In genomic region chr2:223418800-223419199, GRCh38 we compare ENCODE assay signal across 24 cellular contexts.
DNase-seq lines count a peak whose midpoint lies in the region; ATAC-seq, FAIRE-seq and TF ChIP-seq lines count a peak whose summit lies in the region.
"Had no signal": no experiment of that assay in that cellular context is flagged by ENCODE, and none has a peak within 500 bp of the region (broad histone marks: within the 10 kb centered on the region; RNA-seq: fewer than 3 reads in every experiment).

No MANE protein-coding gene starts in this region.

- WGBS in gastroesophageal sphincter (ENCODE audit: low coverage in 1 of 2), 2 donors, result 10 to 19% methylated on average over 1 of the region's 1 CpG
- WGBS in pancreas, 2 donors, result 16 to 30% methylated on average over 1 of the region's 1 CpG

- H3K27me3 ChIP-seq in gastroesophageal sphincter (no peaks in the 10 kb centered on the region), pancreas (no peaks in the 10 kb centered on the region)
- H3K27me3 ChIP-seq: BE2C had no signal

- no peak for TF ChIP-seq POLR2A in gastroesophageal sphincter (IDR thresholded peaks at IDR 0.05)

- ATAC-seq in gastroesophageal sphincter (no peak), pancreas (peak in 3 of 4 donors; percentile 31 to 72 (median 57)), left ventricle myocardium superior (no peak)

- H3K4me1 ChIP-seq in gastroesophageal sphincter, result peaks cover 14 to 55% (median 18%) of the 10 kb centered on the region in 3 donors
- H3K4me1 ChIP-seq in pancreas, result peaks cover 0 to 3% (median 0%) of the 10 kb centered on the region in 3 donors
- H3K4me1 ChIP-seq: BE2C had no signal

- intact Hi-C loops in pancreas (cut with DNase I), result no loop called here
- intact Hi-C loops in left ventricle myocardium superior (cut with micrococcal nuclease), result no loop called here

- H3K36me3 ChIP-seq in SK-N-MC (ENCODE audit: insufficient read depth, low read length) (no peaks in the 10 kb centered on the region), gastroesophageal sphincter (no peaks in the 10 kb centered on the region), pancreas (no peaks in the 10 kb centered on the region)
- H3K36me3 ChIP-seq: BE2C had no signal

- TF ChIP-seq EP300 in gastroesophageal sphincter (IDR thresholded peaks at IDR 0.05), result no peak

- no peak overlapping the region for H3K4me3 ChIP-seq in SK-N-MC
- H3K4me3 ChIP-seq in gastroesophageal sphincter, result no peak overlapping the region
- no peak overlapping the region for H3K4me3 ChIP-seq in pancreas

- TF ChIP-seq CTCF in 22Rv1 (IDR thresholded peaks at IDR 0.05) (no peak), gastroesophageal sphincter (IDR thresholded peaks at IDR 0.05) (no peak), pancreas (IDR thresholded peaks at IDR 0.05) (no peak)

- H3K27ac ChIP-seq in 22Rv1, result peak overlapping the region; percentile 33; the same call in 1 of the 2 replicates
- peak overlapping the region; percentile 84; the same call in 1 of the 2 replicates for H3K27ac ChIP-seq in SK-N-MC
- peak overlapping the region; percentile 33 to 71 (median 48) for H3K27ac ChIP-seq in gastroesophageal sphincter
- peak overlapping the region in 2 of 4 donors; percentile 15 to 39 for H3K27ac ChIP-seq in pancreas
- H3K27ac ChIP-seq: C4-2B had no signal

- FAIRE-seq in pancreas (lab: Jason Lieb, UNC), result no peak
- FAIRE-seq: D721Med, G401.6, GM12892, GM19239 had no signal

- H3K9ac ChIP-seq in SK-N-MC (ENCODE audit: insufficient read length), result no peak overlapping the region

- DNase-seq in SK-N-MC (ENCODE audit: low read depth, low spot score) (no peak), pancreas (no peak), COLO668 (lab: John Stamatoyannopoulos, UW; ENCODE audit: unreplicated experiment) (no peak), NCI-H146 (lab: John Stamatoyannopoulos, UW) (no peak), AG08396 (ENCODE audit: low spot score) (no peak), left ventricle myocardium superior (no peak)
- DNase-seq: 8988T; ACHN; BE2C; CD4-positive, alpha-beta memory T cell; COR-L47; DMS153; DMS79 treated with DMSO at 0.1 percent for 48 hours; EL; GOT3; H9; IMR-90 had no signal

- H3K9me3 ChIP-seq in SK-N-MC (ENCODE audit: low read depth, low read length) (no peaks in the 10 kb centered on the region), gastroesophageal sphincter (no peaks in the 10 kb centered on the region), pancreas (no peaks in the 10 kb centered on the region)
- H3K9me3 ChIP-seq: BE2C had no signal

Comparison
In these comparisons a context has a peak if more than half of its experiments do, and no peak if none do; other contexts are left out.
1. ATAC-seq: peak in pancreas (3 of 4); none in gastroesophageal sphincter (single experiment) and left ventricle myocardium superior (single experiment).